ENCODE assay signal across 7 cellular contexts in genomic region chr2:133198678-133199077, GRCh38.
"Had no signal": no experiment of that assay in that cellular context is flagged by ENCODE, and none has a peak within 500 bp of the region (broad histone marks: within the 10 kb centered on the region; RNA-seq: fewer than 3 reads in every experiment).

No MANE protein-coding gene starts in this region.

- H3K9me3 ChIP-seq: HAP-1 had no signal

- ATAC-seq: HCT116 had no signal

- H2AFZ ChIP-seq: GM23248 had no signal

- H3K27ac ChIP-seq: GM23248, HL-60 had no signal

- H3K36me3 ChIP-seq: HAP-1 had no signal

- H3K4me3 ChIP-seq: GM23248, HAP-1 had no signal

- DNase-seq: GM23248, GOT3, H7, HFFc6 had no signal

- H3K9ac ChIP-seq: GM23248 had no signal

- H3K4me1 ChIP-seq: HAP-1 had no signal
